8 cellular contexts compared by ENCODE assay signal in genomic region chr17:15260376-15261062, GRCh38. TPM values are rescaled to one million over a fixed set of nuclear protein-coding genes. Genes with fewer than 3 reads are reported as not detected.
DNase-seq lines count a peak whose midpoint lies in the region; ATAC-seq, FAIRE-seq and TF ChIP-seq lines count a peak whose summit lies in the region.

No MANE protein-coding gene starts in this region.

- H3K27me3 ChIP-seq in dorsolateral prefrontal cortex (peaks cover 0 to 7% (median 0%) of the 10 kb centered on the region in 45 donors), liver (ENCODE audit: control insufficient read depth in 4 of 4, insufficient read depth in 4 of 4, low read length in 3 of 4) (peaks cover 0 to 6% (median 4%) of the 10 kb centered on the region in 4 donors)

- peak; percentile 40 for TF ChIP-seq CTCF in AG10803 (conservative IDR thresholded peaks at IDR 0.05; ENCODE audit: low read length)
- peak; percentile 35 to 97 (median 78) for TF ChIP-seq CTCF in dorsolateral prefrontal cortex (IDR thresholded peaks at IDR 0.05 in 54 of 56, conservative IDR thresholded peaks at IDR 0.05 in 2 of 56; ENCODE audit: low read depth in 1 of 56, partially characterized antibody in 56 of 56)
- TF ChIP-seq CTCF in liver (IDR thresholded peaks at IDR 0.05; ENCODE audit: low read depth, low read length, missing input control), result peak; percentile 86

- TF ChIP-seq RAD21 in liver (IDR thresholded peaks at IDR 0.05), result peak; percentile 69 to 73

- no peaks in the 10 kb centered on the region for H3K36me3 ChIP-seq in liver (ENCODE audit: control insufficient read depth in 4 of 4, insufficient read depth in 3 of 4, low read depth in 1 of 4, low read length in 3 of 4)

- H3K4me1 ChIP-seq in liver (ENCODE audit: control insufficient read depth in 4 of 4, insufficient read depth in 4 of 4, low read length in 3 of 4), result peaks cover 0 to 38% (median 19%) of the 10 kb centered on the region in 4 donors

- FAIRE-seq in GM19239 (lab: Jason Lieb, UNC), result no peak

- intact Hi-C loops in dorsolateral prefrontal cortex (cut with DNase I), result loop anchor here (1.0 to 5.0 kb wide), 7 partner anchors 28 to 244 kb away; no protein-coding TSS in a partner anchor

- WGBS in liver, result under 1% methylated on average over 59 of the region's 59 CpGs

- H3K9me3 ChIP-seq in liver (ENCODE audit: control insufficient read depth in 4 of 4, low read length in 3 of 4), result no peaks in the 10 kb centered on the region

- H3K27ac ChIP-seq in dorsolateral prefrontal cortex (peak overlapping the region; percentile 87 to 99 (median 96)), liver (ENCODE audit: low read depth in 1 of 2, low read length in 2 of 2) (peak overlapping the region; percentile 64 to 76)

- peak overlapping the region; percentile 98 for H3K4me3 ChIP-seq in AG10803 (ENCODE audit: low read length)
- peak overlapping the region; percentile 49 to 86 (median 75) for H3K4me3 ChIP-seq in dorsolateral prefrontal cortex
- peak overlapping the region; percentile 28 to 67 (median 49) for H3K4me3 ChIP-seq in liver (ENCODE audit: low read depth in 1 of 3, low read length in 3 of 3)

- peak overlapping the region; percentile 27 to 48 for H3K9ac ChIP-seq in liver (ENCODE audit: low read depth in 1 of 2, low read length in 2 of 2)

- ATAC-seq in HG03571 (IDR thresholded peaks at IDR 0.05; ENCODE audit: unreplicated experiment), result no peak

- DNase-seq in AG10803 (ENCODE audit: low read depth) (peak; percentile 89), GM19239 (ENCODE audit: insufficient read length, low spot score) (peak; percentile 43), NCI-H1105 treated with DMSO at 0.1 percent for 48 hours (lab: John Stamatoyannopoulos, UW) (peak; percentile 68), dorsolateral prefrontal cortex (peak; percentile 66 to 90 (median 79))
- DNase-seq in activated CD4-positive, alpha-beta T cell treated with anti-CD3 and anti-CD28 coated beads for 48 hours, result peak; percentile 73
- peak; percentile 47 for DNase-seq in stimulated activated CD4-positive, alpha-beta T cell treated with anti-CD3 and anti-CD28 coated beads, Interleukin-1b, Interleukin-23, amount 100 ng/mL, for 48 hours

TF ChIP-seq in liver, 16 proteins besides CTCF, POLR2A, EP300 and RAD21:
- TF ChIP-seq, protein P1, sequence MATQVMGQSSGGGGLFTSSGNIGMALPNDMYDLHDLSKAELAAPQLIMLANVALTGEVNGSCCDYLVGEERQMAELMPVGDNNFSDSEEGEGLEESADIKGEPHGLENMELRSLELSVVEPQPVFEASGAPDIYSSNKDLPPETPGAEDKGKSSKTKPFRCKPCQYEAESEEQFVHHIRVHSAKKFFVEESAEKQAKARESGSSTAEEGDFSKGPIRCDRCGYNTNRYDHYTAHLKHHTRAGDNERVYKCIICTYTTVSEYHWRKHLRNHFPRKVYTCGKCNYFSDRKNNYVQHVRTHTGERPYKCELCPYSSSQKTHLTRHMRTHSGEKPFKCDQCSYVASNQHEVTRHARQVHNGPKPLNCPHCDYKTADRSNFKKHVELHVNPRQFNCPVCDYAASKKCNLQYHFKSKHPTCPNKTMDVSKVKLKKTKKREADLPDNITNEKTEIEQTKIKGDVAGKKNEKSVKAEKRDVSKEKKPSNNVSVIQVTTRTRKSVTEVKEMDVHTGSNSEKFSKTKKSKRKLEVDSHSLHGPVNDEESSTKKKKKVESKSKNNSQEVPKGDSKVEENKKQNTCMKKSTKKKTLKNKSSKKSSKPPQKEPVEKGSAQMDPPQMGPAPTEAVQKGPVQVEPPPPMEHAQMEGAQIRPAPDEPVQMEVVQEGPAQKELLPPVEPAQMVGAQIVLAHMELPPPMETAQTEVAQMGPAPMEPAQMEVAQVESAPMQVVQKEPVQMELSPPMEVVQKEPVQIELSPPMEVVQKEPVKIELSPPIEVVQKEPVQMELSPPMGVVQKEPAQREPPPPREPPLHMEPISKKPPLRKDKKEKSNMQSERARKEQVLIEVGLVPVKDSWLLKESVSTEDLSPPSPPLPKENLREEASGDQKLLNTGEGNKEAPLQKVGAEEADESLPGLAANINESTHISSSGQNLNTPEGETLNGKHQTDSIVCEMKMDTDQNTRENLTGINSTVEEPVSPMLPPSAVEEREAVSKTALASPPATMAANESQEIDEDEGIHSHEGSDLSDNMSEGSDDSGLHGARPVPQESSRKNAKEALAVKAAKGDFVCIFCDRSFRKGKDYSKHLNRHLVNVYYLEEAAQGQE (IDR thresholded peaks at IDR 0.05), result peak; percentile 31
- no peak for TF ChIP-seq FOXA2 (IDR thresholded peaks at IDR 0.05)
- no peak for TF ChIP-seq SP1 (IDR thresholded peaks at IDR 0.05)

RNA-seq across cellular contexts. Expression of gene PMP22, which starts 4.6 kb away (rescaled TPM):
- total RNA-seq in dorsolateral prefrontal cortex (100 to 1,000 TPM in 76 of 120 experiments, 10 to 100 TPM in 44; 40.1 to 373 (median 122) TPM), liver (1 to 10 TPM; 3.2 to 6.2 TPM)
- 1 to 10 TPM; 5.2 to 9.1 TPM for polyA plus RNA-seq in liver

Comparison
In these comparisons a context has a peak if more than half of its experiments do, and no peak if none do; other contexts are left out.
1. RNA of gene PMP22, which starts 4.6 kb away (total RNA-seq): 40.1 to 373 TPM in dorsolateral prefrontal cortex; 3.2 to 6.2 TPM in liver; every median in the first group is over 4 times any median in the second.
2. Peak in every context shown above with its lines, with median percentiles within 50 percentile points of each other: DNase-seq, H3K4me3 ChIP-seq and CTCF ChIP-seq.